ENCODE assay signal across 21 cellular contexts in the genomic region with DNA sequence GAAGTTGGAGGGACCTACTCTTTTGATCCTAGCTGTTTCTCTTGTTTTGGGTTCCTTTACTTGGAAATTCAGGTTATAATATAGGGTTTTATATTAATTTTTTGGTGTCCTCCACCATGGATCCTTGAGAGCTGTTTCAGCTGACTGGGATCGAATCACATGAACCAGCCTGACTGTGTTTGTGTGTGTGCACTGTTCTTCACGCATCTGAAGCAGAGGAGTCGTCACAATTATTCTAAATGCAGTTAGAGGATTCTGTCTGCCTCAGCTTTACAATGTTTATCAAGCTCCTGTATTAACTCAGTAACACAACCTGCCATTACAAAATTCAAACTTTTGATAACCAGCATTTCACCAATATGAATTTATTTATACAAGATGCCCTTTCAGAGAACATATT.
"Had no signal": no experiment of that assay in that cellular context is flagged by ENCODE, and none has a peak within 500 bp of the region (broad histone marks: within the 10 kb centered on the region; RNA-seq: fewer than 3 reads in every experiment).

No MANE protein-coding gene starts in this region.

- H3K4me3 Mint-ChIP-seq: activated CD8-positive, alpha-beta T cell treated with anti-CD3 and anti-CD28 coated beads, Interleukin-2, amount 10 ng/mL, durations not matched to agents 7 days and 5 days; activated naive CD8-positive, alpha-beta T cell treated with anti-CD3 and anti-CD28 coated beads, Interleukin-2, amount 50 U/mL, for 24 hours; activated T-helper 1 cell treated with anti-CD3 and anti-CD28 coated beads, Interleukin-12 subunit alpha, Interleukin-12 subunit beta, Interleukin-2, Interleukin-4 antibody, amounts not matched to agents 30 ng/mL and 10 ng/mL and 1 ng/mL, durations not matched to agents 14 hours and 24 hours and 36 hours; immature natural killer cell; naive thymus-derived CD8-positive, alpha-beta T cell; stimulated activated memory B cell treated with anti-CD40 and anti-IgM and Interleukin-4, amounts not matched to agents 10 μg/mL and 1 μg/mL and 100 μg/mL, for 72 hours; T-cell had no signal

- H3K27ac ChIP-seq: cardiac muscle cell, parathyroid adenoma, testis, upper lobe of left lung, WERI-Rb-1 had no signal

- H3K9me3 ChIP-seq: sigmoid colon, testis, upper lobe of left lung had no signal

- H3K9me3 Mint-ChIP-seq: activated naive CD8-positive, alpha-beta T cell treated with anti-CD3 and anti-CD28 coated beads, Interleukin-2, amount 50 U/mL, for 24 hours; activated T-helper 1 cell treated with anti-CD3 and anti-CD28 coated beads, Interleukin-12 subunit alpha, Interleukin-12 subunit beta, Interleukin-2, Interleukin-4 antibody, amounts not matched to agents 30 ng/mL and 10 ng/mL and 1 ng/mL, durations not matched to agents 14 hours and 24 hours and 36 hours; immature natural killer cell; naive thymus-derived CD8-positive, alpha-beta T cell; stimulated activated memory B cell treated with anti-CD40 and anti-IgM and Interleukin-4, amounts not matched to agents 10 μg/mL and 1 μg/mL and 100 μg/mL, for 72 hours; T-cell had no signal

- H3K4me1 Mint-ChIP-seq: stimulated activated memory B cell treated with anti-CD40 and anti-IgM and Interleukin-4, amounts not matched to agents 10 μg/mL and 1 μg/mL and 100 μg/mL, for 72 hours had no signal

- DNase-seq: activated CD4-positive, alpha-beta T cell treated with anti-CD3 and anti-CD28 coated beads, Interleukin-2, amount 50 U/mL, for 1 hour; activated CD4-positive, CD25-positive, alpha-beta regulatory T cell treated with anti-CD3 and anti-CD28 coated beads, Interleukin-2, amount 50 U/mL, for 72 hours; activated CD8-positive, alpha-beta T cell treated with anti-CD3 and anti-CD28 coated beads, Interleukin-2, amount 10 ng/mL, durations not matched to agents 7 days and 5 days; activated gamma-delta T cell; activated naive CD4-positive, alpha-beta T cell treated with anti-CD3 and anti-CD28 coated beads, Interleukin-2, amount 50 U/mL, for 16 hours; activated naive CD8-positive, alpha-beta T cell treated with anti-CD3 and anti-CD28 coated beads, Interleukin-2, amount 50 U/mL, for 24 hours; cortex of kidney; heart right ventricle; immature natural killer cell; naive thymus-derived CD8-positive, alpha-beta T cell; sigmoid colon; stimulated activated CD4-positive, alpha-beta T cell treated with anti-CD3 and anti-CD28 coated beads, Interleukin-15, amount 100 ng/mL, for 24 hours; T-cell; testis; upper lobe of left lung; WERI-Rb-1 had no signal

- H3K27ac Mint-ChIP-seq: activated CD8-positive, alpha-beta T cell treated with anti-CD3 and anti-CD28 coated beads, Interleukin-2, amount 10 ng/mL, durations not matched to agents 7 days and 5 days; activated naive CD8-positive, alpha-beta T cell treated with anti-CD3 and anti-CD28 coated beads, Interleukin-2, amount 50 U/mL, for 24 hours; activated T-helper 1 cell treated with anti-CD3 and anti-CD28 coated beads, Interleukin-12 subunit alpha, Interleukin-12 subunit beta, Interleukin-2, Interleukin-4 antibody, amounts not matched to agents 30 ng/mL and 10 ng/mL and 1 ng/mL, durations not matched to agents 14 hours and 24 hours and 36 hours; stimulated activated memory B cell treated with anti-CD40 and anti-IgM and Interleukin-4, amounts not matched to agents 10 μg/mL and 1 μg/mL and 100 μg/mL, for 72 hours had no signal

- ATAC-seq: activated CD8-positive, alpha-beta T cell treated with anti-CD3 and anti-CD28 coated beads, Interleukin-2, amount 10 ng/mL, durations not matched to agents 7 days and 5 days; activated naive CD8-positive, alpha-beta T cell treated with anti-CD3 and anti-CD28 coated beads, Interleukin-2, amount 50 U/mL, for 24 hours; heart right ventricle; left lobe of liver; naive thymus-derived CD8-positive, alpha-beta T cell; stimulated activated memory B cell treated with anti-CD40 and anti-IgM and Interleukin-4, amounts not matched to agents 10 μg/mL and 1 μg/mL and 100 μg/mL, for 72 hours; T-cell had no signal

- H3K27me3 Mint-ChIP-seq: activated naive CD8-positive, alpha-beta T cell treated with anti-CD3 and anti-CD28 coated beads, Interleukin-2, amount 50 U/mL, for 24 hours; naive thymus-derived CD8-positive, alpha-beta T cell; stimulated activated memory B cell treated with anti-CD40 and anti-IgM and Interleukin-4, amounts not matched to agents 10 μg/mL and 1 μg/mL and 100 μg/mL, for 72 hours; T-cell had no signal
